In the genomic region with DNA sequence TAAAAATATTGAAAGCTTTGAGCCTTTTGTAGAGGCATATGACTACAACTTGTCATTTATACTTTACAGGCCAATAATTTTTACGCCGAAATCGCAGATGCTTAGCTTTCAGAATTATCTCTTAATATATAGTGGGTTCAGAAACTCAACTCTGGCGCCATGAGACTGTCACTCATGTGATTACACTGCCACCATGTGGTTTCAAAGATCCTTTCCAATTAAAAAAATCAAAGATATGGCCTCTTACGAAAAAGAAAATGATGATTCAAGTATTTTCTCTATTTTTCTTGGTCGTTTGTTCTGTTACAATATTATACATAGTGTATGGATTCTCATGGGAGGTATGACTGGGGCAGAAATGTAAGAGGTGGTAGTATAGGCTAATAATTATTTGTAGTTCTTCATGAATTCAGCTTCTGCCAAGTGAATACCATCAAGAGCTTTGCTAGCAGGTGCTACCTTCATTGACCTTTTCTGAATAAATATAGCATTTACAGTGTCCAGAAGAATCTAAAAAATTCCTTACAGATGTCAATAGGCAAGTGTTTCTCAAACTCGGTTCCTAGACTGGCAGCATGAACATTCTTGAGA, we compare ENCODE assay signal across 8 cellular contexts.
DNase-seq lines count a peak whose midpoint lies in the region; ATAC-seq and TF ChIP-seq lines count a peak whose summit lies in the region.

No MANE protein-coding gene starts in this region.

- intact Hi-C loops in sciatic nerve (cut with DNase I): loop anchor here (10.0 kb wide), 1 partner anchor 623 kb away; no protein-coding TSS in a partner anchor

- H3K27ac Mint-ChIP-seq in chondrocyte (ENCODE audit: unreplicated experiment) (no peak overlapping the region), mesothelial cell of epicardium (peak overlapping the region; percentile 33)

- no peaks in the 10 kb centered on the region for H3K27me3 Mint-ChIP-seq in chondrocyte (ENCODE audit: low read depth)
- H3K27me3 Mint-ChIP-seq in mesothelial cell of epicardium (ENCODE audit: low read depth): peaks cover 3% of the 10 kb centered on the region

- H3K4me1 Mint-ChIP-seq in chondrocyte (ENCODE audit: low read depth) (peaks cover 9% of the 10 kb centered on the region), mesothelial cell of epicardium (peaks cover 17% of the 10 kb centered on the region)

- H3K4me3 Mint-ChIP-seq in chondrocyte (ENCODE audit: unreplicated experiment) (no peak overlapping the region), mesothelial cell of epicardium (peak overlapping the region; percentile 11)

- H3K9me3 Mint-ChIP-seq in chondrocyte (ENCODE audit: low read depth) (peaks cover 7% of the 10 kb centered on the region), mesothelial cell of epicardium (peaks cover 19% of the 10 kb centered on the region)

- TF ChIP-seq CTCF in chondrocyte (IDR thresholded peaks at IDR 0.05): peak; percentile 97
- peak; percentile 65 for TF ChIP-seq CTCF in mesothelial cell of epicardium (IDR thresholded peaks at IDR 0.05; ENCODE audit: unreplicated experiment)

- H3K36me3 Mint-ChIP-seq in chondrocyte (ENCODE audit: low read depth) (peaks cover 1% of the 10 kb centered on the region), mesothelial cell of epicardium (peaks cover 15% of the 10 kb centered on the region)

- ATAC-seq in GM18502 (IDR thresholded peaks at IDR 0.05; ENCODE audit: poor library complexity, unreplicated experiment) (peak; percentile 75), HG03064 (IDR thresholded peaks at IDR 0.05; ENCODE audit: low read depth, unreplicated experiment) (peak; percentile 61), sciatic nerve (no peak)

- peak; percentile 18 for DNase-seq in AG08395 (ENCODE audit: low spot score)
- peak; percentile 32 for DNase-seq in NCI-H460 (ENCODE audit: extremely low read depth, low read depth)
- DNase-seq in chondrocyte (ENCODE audit: low spot score): no peak
- no peak for DNase-seq in mesothelial cell of epicardium (ENCODE audit: low spot score in 2 of 2, unreplicated experiment in 2 of 2)
- no peak for DNase-seq in sciatic nerve (ENCODE audit: low spot score)
- DNase-seq in GM19240 (ENCODE audit: insufficient read length, low spot score): no peak

Comparison
In these comparisons a context has a peak if more than half of its experiments do, and no peak if none do; other contexts are left out.
1. DNase-seq: peak in AG08395 (single experiment) and NCI-H460 (single experiment); none in chondrocyte (single experiment), mesothelial cell of epicardium (0 of 2), sciatic nerve (single experiment) and GM19240 (single experiment).